ENCODE assay signal across 8 cellular contexts in the genomic region with DNA sequence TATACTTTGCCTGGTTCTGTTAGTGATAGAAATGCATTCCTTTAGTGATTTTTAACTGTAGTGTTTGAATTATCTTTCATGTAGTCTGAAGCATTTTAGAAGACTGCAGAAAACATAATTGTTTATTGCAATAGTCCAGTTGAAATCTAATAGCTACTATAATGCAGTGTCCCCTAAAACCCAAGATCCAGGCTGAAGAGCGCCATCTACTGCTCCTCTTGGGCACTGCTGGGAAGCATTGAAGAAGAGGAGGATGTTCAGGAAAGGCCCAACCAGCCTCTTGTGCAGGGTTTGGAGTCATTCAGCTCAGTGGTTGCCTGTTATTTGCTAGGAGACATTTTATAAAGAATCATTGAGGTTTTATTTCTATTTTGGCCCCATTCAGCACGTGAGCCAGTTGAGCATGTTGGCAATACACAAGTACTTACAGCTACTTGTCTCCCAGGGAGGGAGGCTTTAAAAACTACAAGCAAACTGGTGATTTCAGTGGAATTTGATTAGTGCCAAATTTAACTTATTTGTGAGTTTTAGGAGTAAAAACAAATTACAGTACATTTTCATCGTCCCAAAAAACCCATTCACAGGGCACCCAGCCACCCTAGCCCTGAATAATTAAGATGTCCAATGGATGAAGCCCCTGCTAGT.
DNase-seq lines count a peak whose midpoint lies in the region; ATAC-seq and TF ChIP-seq lines count a peak whose summit lies in the region.

No MANE protein-coding gene starts in this region.

- no peaks in the 10 kb centered on the region for H3K9me3 Mint-ChIP-seq in naive B cell

- peaks cover 0 to 7% (median 4%) of the 10 kb centered on the region in 3 donors for H3K4me1 Mint-ChIP-seq in naive B cell

- peak; percentile 37 to 68 for ATAC-seq in naive B cell (ENCODE audit: low read depth in 2 of 2)
- no peak for ATAC-seq in GM21360 (IDR thresholded peaks at IDR 0.05; ENCODE audit: unreplicated experiment)

- DNase-seq in BE2C, result peak; percentile 68
- peak; percentile 57 for DNase-seq in HCEC 1CT
- DNase-seq in NOMO-1 treated with DMSO at 0.1 percent for 48 hours (lab: John Stamatoyannopoulos, UW; ENCODE audit: unreplicated experiment), result peak; percentile 58
- DNase-seq in activated T-cell treated with anti-CD3 and anti-CD28 coated beads for 1 hour (ENCODE audit: low read depth), result peak; percentile 44
- DNase-seq in epithelial cell of proximal tubule (ENCODE audit: low read depth), result no peak
- peak; percentile 43 for DNase-seq in naive B cell
- DNase-seq in stimulated activated naive CD4-positive, alpha-beta T cell (lab: John Stamatoyannopoulos, UW), result peak; percentile 6 to 62 (median 46)

- H3K4me3 Mint-ChIP-seq in naive B cell, result peak overlapping the region in 1 of 8 donors; percentile 21

- peaks cover 17% of the 10 kb centered on the region for H3K4me1 ChIP-seq in BE2C

- no peaks in the 10 kb centered on the region for H3K27me3 ChIP-seq in BE2C

- no peaks in the 10 kb centered on the region for H3K27me3 Mint-ChIP-seq in naive B cell

- no peak overlapping the region for H3K27ac Mint-ChIP-seq in naive B cell

- H3K4me3 ChIP-seq in BE2C (ENCODE audit: low read depth, low read length) (no peak overlapping the region), epithelial cell of proximal tubule (ENCODE audit: low read depth, low read length) (no peak overlapping the region)

- H3K36me3 ChIP-seq in BE2C, result no peaks in the 10 kb centered on the region

- H3K36me3 Mint-ChIP-seq in naive B cell, result peaks cover 6 to 13% of the 10 kb centered on the region in 2 donors

- H3K9me3 ChIP-seq in BE2C, result no peaks in the 10 kb centered on the region

- TF ChIP-seq CTCF in BE2C (IDR thresholded peaks at IDR 0.05; ENCODE audit: low read depth, low read length), result peak; percentile 100
- peak; percentile 100 for TF ChIP-seq CTCF in epithelial cell of proximal tubule (conservative IDR thresholded peaks at IDR 0.05; ENCODE audit: low read depth, low read length)
